9 cellular contexts compared by ENCODE assay signal in genomic region chr19:38665219-38665931, GRCh38. TPM values are rescaled to one million over a fixed set of nuclear protein-coding genes. Genes with fewer than 3 reads are reported as not detected.
DNase-seq lines count a peak whose midpoint lies in the region; ATAC-seq, FAIRE-seq and TF ChIP-seq lines count a peak whose summit lies in the region.
"Had no signal": no experiment of that assay in that cellular context is flagged by ENCODE, and none has a peak within 500 bp of the region (broad histone marks: within the 10 kb centered on the region; RNA-seq: fewer than 3 reads in every experiment).

No MANE protein-coding gene starts in this region.

- peaks cover 89% of the 10 kb centered on the region for H3K79me2 ChIP-seq in smooth muscle cell (ENCODE audit: low read depth)

- TF ChIP-seq CTCF in kidney (IDR thresholded peaks at IDR 0.05; ENCODE audit: borderline replicate concordance, extremely low read depth, insufficient read depth) (no peak), smooth muscle cell (IDR thresholded peaks at IDR 0.05; ENCODE audit: borderline replicate concordance, insufficient read depth, poor library complexity, severe bottlenecking) (no peak)

- H3K36me3 ChIP-seq in kidney (ENCODE audit: control insufficient read depth in 1 of 2, insufficient read depth in 2 of 2, low read length in 2 of 2) (peaks cover 0 to 8% of the 10 kb centered on the region in 2 donors), smooth muscle cell (ENCODE audit: low read depth) (no peaks in the 10 kb centered on the region)

- peaks cover 52% of the 10 kb centered on the region for H3F3A ChIP-seq in smooth muscle cell (ENCODE audit: low read depth)

- FAIRE-seq in kidney (lab: Jason Lieb, UNC): no peak

- H3K4me1 ChIP-seq in kidney (ENCODE audit: control insufficient read depth in 1 of 2, insufficient read depth in 1 of 2, low read depth in 1 of 2, low read length in 2 of 2) (peaks cover 88 to 89% of the 10 kb centered on the region in 2 donors), smooth muscle cell (ENCODE audit: low read depth) (peaks cover 74% of the 10 kb centered on the region)

- no peak overlapping the region for H2AFZ ChIP-seq in smooth muscle cell (ENCODE audit: low read depth)

- peak overlapping the region; percentile 73 for H3K4me2 ChIP-seq in smooth muscle cell

- H3K27me3 ChIP-seq in smooth muscle cell (ENCODE audit: low read depth): no peaks in the 10 kb centered on the region

- H3K9me3 ChIP-seq in kidney (ENCODE audit: control insufficient read depth in 1 of 2, low read length in 2 of 2) (no peaks in the 10 kb centered on the region), smooth muscle cell (replicated peaks; ENCODE audit: low read depth) (no peaks in the 10 kb centered on the region)

- peak; percentile 0 for DNase-seq in HCEC 1CT
- peak; percentile 35 for DNase-seq in kidney
- DNase-seq in smooth muscle cell (lab: John Stamatoyannopoulos, UW; ENCODE audit: unreplicated experiment): no peak
- DNase-seq in activated effector memory CD4-positive, alpha-beta T cell treated with anti-CD3 and anti-CD28 coated beads, Interleukin-2, amount 50 U/mL, for 16 hours: no peak
- no peak for DNase-seq in NCI-H187 (lab: John Stamatoyannopoulos, UW)
- DNase-seq: NCI-H82 had no signal

- peaks cover 52% of the 10 kb centered on the region for H4K20me1 ChIP-seq in smooth muscle cell (ENCODE audit: low read depth)

- H3K9ac ChIP-seq in kidney (ENCODE audit: low read length in 2 of 2) (peak overlapping the region; percentile 53 to 87), smooth muscle cell (ENCODE audit: low read depth) (peak overlapping the region; percentile 62)

- intact Hi-C loops in kidney (cut with DNase I): no loop called here

- 63 to 79% (median 71%) methylated on average over 13 of the region's 13 CpGs for WGBS in adipose tissue, 3 donors
- WGBS in smooth muscle cell (ENCODE audit: low lambda C conversion rate): 72% methylated on average over 13 of the region's 13 CpGs

- H3K4me3 ChIP-seq in kidney (ENCODE audit: low read length in 2 of 2) (no peak overlapping the region), smooth muscle cell (no peak overlapping the region)

- ATAC-seq in GM21447 (IDR thresholded peaks at IDR 0.05; ENCODE audit: unreplicated experiment): no peak
- ATAC-seq in HG02642 (IDR thresholded peaks at IDR 0.05; ENCODE audit: poor library complexity, unreplicated experiment): no peak

- H3K27ac ChIP-seq in adipose tissue (ENCODE audit: low read depth, low read length): peak overlapping the region; percentile 80
- peak overlapping the region; percentile 94 to 96 for H3K27ac ChIP-seq in kidney (ENCODE audit: low read depth in 2 of 2, low read length in 2 of 2)
- H3K27ac ChIP-seq in smooth muscle cell (ENCODE audit: low read depth): peak overlapping the region; percentile 100

RNA-seq across cellular contexts. Expression of gene ACTN4, which starts 17.9 kb away (rescaled TPM):
- polyA plus RNA-seq in adipose tissue: 100 to 1,000 TPM in 2 of 3 donors, 10 to 100 TPM in 1; 71.1 to 195 (median 101) TPM
- total RNA-seq in kidney: 606 TPM
- polyA plus RNA-seq in kidney (ENCODE audit: insufficient read depth, low read depth, low replicate concordance): 231 TPM
- 311 TPM in 2 replicates for total RNA-seq in smooth muscle cell
- 53.8 and 60.4 TPM in 2 replicates for polyA plus RNA-seq in smooth muscle cell

RNA-seq across cellular contexts. Expression of gene EIF3K, which starts 46.4 kb away (rescaled TPM):
- 100 to 1,000 TPM; 231 to 544 (median 410) TPM for polyA plus RNA-seq in adipose tissue
- total RNA-seq in kidney: 259 TPM
- 723 TPM for polyA plus RNA-seq in kidney (ENCODE audit: insufficient read depth, low read depth, low replicate concordance)
- total RNA-seq in smooth muscle cell: 324 and 334 TPM in 2 replicates
- 178 and 181 TPM in 2 replicates for polyA plus RNA-seq in smooth muscle cell

RNA-seq across cellular contexts. Expression of gene MAP4K1, which starts 47.6 kb away (rescaled TPM):
- polyA plus RNA-seq in adipose tissue (1 to 10 TPM; 1.0 to 3.1 (median 1.8) TPM), kidney (ENCODE audit: insufficient read depth, low read depth, low replicate concordance) (3.9 TPM), smooth muscle cell (0.91 TPM in 1 of 2 replicates, not detected in the other)
- total RNA-seq in kidney (17.7 TPM), smooth muscle cell (0.22 and 2.1 TPM in 2 replicates)

Comparison
In these comparisons a context has a peak if more than half of its experiments do, and no peak if none do; other contexts are left out.
1. DNase-seq: peak in HCEC 1CT (single experiment) and kidney (single experiment); none in smooth muscle cell (single experiment), activated effector memory CD4-positive, alpha-beta T cell treated with anti-CD3 and anti-CD28 coated beads, Interleukin-2, amount 50 U/mL, for 16 hours (single experiment) and NCI-H187 (0 of 2).
2. Peak in every context shown above with its lines, with median percentiles within 50 percentile points of each other: H3K27ac ChIP-seq.